Comparison of ENCODE assay signal across 20 cellular contexts in the genomic region with DNA sequence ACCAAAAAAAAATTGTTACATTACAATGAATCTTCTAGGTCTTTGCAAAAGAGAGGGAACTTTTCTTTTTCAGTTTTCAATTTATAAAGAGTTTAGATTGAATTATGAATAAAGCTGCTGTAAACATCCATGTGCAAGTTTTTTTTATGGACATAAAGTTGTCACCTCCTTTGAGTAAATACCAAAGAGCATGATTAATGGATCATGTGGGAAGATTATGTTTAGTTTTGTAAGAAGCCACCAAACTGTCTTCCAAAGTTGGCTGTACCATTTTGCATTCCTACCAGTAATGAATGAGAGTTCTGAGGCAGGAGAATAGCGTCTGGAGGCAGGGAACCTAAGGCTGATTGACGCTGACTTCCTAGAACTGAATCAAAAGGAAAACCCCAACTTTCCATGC. TPM values are rescaled to one million over a fixed set of nuclear protein-coding genes. Genes with fewer than 3 reads are reported as not detected.
DNase-seq lines count a peak whose midpoint lies in the region; FAIRE-seq and TF ChIP-seq lines count a peak whose summit lies in the region.
"Had no signal": no experiment of that assay in that cellular context is flagged by ENCODE, and none has a peak within 500 bp of the region (broad histone marks: within the 10 kb centered on the region; RNA-seq: fewer than 3 reads in every experiment).

No MANE protein-coding gene starts in this region.

- H3K4me1 ChIP-seq in small intestine (ENCODE audit: control insufficient read depth in 2 of 2, insufficient read depth in 1 of 2, low read depth in 1 of 2, low read length in 1 of 2) (peaks cover 0 to 2% of the 10 kb centered on the region in 2 donors), stomach (peaks cover 0 to 39% (median 13%) of the 10 kb centered on the region in 4 donors)

- no peak overlapping the region for H3K27ac Mint-ChIP-seq in activated T-cell treated with anti-CD3 and anti-CD28 coated beads, Interleukin-2, amount 50 U/mL, for 24 hours
- H3K27ac Mint-ChIP-seq: CD14-positive monocyte, HFFc6 had no signal

- no peaks in the 10 kb centered on the region for H3K27me3 ChIP-seq in bronchial epithelial cell (ENCODE audit: control insufficient read depth, insufficient read depth, low read length)
- no peaks in the 10 kb centered on the region for H3K27me3 ChIP-seq in small intestine (ENCODE audit: control insufficient read depth in 2 of 2, insufficient read depth in 2 of 2, low read length in 2 of 2)
- no peaks in the 10 kb centered on the region for H3K27me3 ChIP-seq in stomach
- H3K27me3 ChIP-seq: BLaER1 had no signal

- peak; percentile 23 for FAIRE-seq in H54 (lab: Jason Lieb, UNC)
- FAIRE-seq in bronchial epithelial cell (lab: Jason Lieb, UNC), result no peak
- FAIRE-seq in small intestine (lab: Jason Lieb, UNC), result peak; percentile 61
- FAIRE-seq: A549, GM12878, H1, HTR-8/SVneo had no signal

- DNase-seq in AG10803 (ENCODE audit: low read depth) (peak; percentile 11), H54 (ENCODE audit: insufficient read length, low spot score) (no peak), bronchial epithelial cell (ENCODE audit: low read depth) (peak; percentile 4), small intestine (no peak), NCI-H2171 (lab: John Stamatoyannopoulos, UW) (no peak), stomach (no peak)
- no peak for DNase-seq in activated T-cell treated with anti-CD3 and anti-CD28 coated beads, Interleukin-2, amount 50 U/mL, for 24 hours
- DNase-seq: CD4-positive, alpha-beta memory T cell; DMS153; DMS79; GF-D8; HFFc6; KBM-7 had no signal

- TF ChIP-seq POLR2A in H54 (IDR thresholded peaks at IDR 0.05; ENCODE audit: low read depth, low read length) (no peak), stomach (IDR thresholded peaks at IDR 0.05) (no peak)

- TF ChIP-seq EP300 in stomach (IDR thresholded peaks at IDR 0.05), result no peak

- H3K9me3 ChIP-seq in small intestine (ENCODE audit: control insufficient read depth, low read depth), result no peaks in the 10 kb centered on the region
- H3K9me3 ChIP-seq in stomach, result peaks cover 0 to 5% (median 0%) of the 10 kb centered on the region in 4 donors
- H3K9me3 ChIP-seq: A549 had no signal

- no peak overlapping the region for H3K4me3 Mint-ChIP-seq in activated T-cell treated with anti-CD3 and anti-CD28 coated beads, Interleukin-2, amount 50 U/mL, for 24 hours
- H3K4me3 Mint-ChIP-seq: CD14-positive monocyte, HFFc6 had no signal

- H3K27ac ChIP-seq in small intestine (ENCODE audit: low read depth in 1 of 2, low read length in 1 of 2) (no peak overlapping the region), stomach (no peak overlapping the region)
- H3K27ac ChIP-seq: 22Rv1, A549, BLaER1 had no signal

- no peaks in the 10 kb centered on the region for H3K36me3 ChIP-seq in bronchial epithelial cell (ENCODE audit: control insufficient read depth, insufficient read depth, low read length)
- no peaks in the 10 kb centered on the region for H3K36me3 ChIP-seq in small intestine (ENCODE audit: control insufficient read depth in 2 of 2, insufficient read depth in 2 of 2, low read length in 2 of 2)
- no peaks in the 10 kb centered on the region for H3K36me3 ChIP-seq in stomach

- no peaks in the 10 kb centered on the region for H3K27me3 Mint-ChIP-seq in activated T-cell treated with anti-CD3 and anti-CD28 coated beads, Interleukin-2, amount 50 U/mL, for 24 hours
- H3K27me3 Mint-ChIP-seq: CD4-positive, alpha-beta memory T cell had no signal

- H3K9me3 Mint-ChIP-seq in activated T-cell treated with anti-CD3 and anti-CD28 coated beads, Interleukin-2, amount 50 U/mL, for 24 hours, result peaks cover 25% of the 10 kb centered on the region
- H3K9me3 Mint-ChIP-seq: HFFc6 had no signal

- H3K4me3 ChIP-seq in AG10803 (ENCODE audit: low read length), result no peak overlapping the region
- H3K4me3 ChIP-seq in bronchial epithelial cell (ENCODE audit: low read depth, low read length), result no peak overlapping the region
- no peak overlapping the region for H3K4me3 ChIP-seq in small intestine (ENCODE audit: low read depth in 1 of 2, low read length in 2 of 2)
- no peak overlapping the region for H3K4me3 ChIP-seq in stomach
- H3K4me3 ChIP-seq: A549, BLaER1, GM12878 had no signal

- intact Hi-C loops in stomach (cut with DNase I; ENCODE audit: low total_unique reads), result no loop called here

- peaks cover 68% of the 10 kb centered on the region for H3K36me3 Mint-ChIP-seq in activated T-cell treated with anti-CD3 and anti-CD28 coated beads, Interleukin-2, amount 50 U/mL, for 24 hours (ENCODE audit: low read depth)

- WGBS in small intestine, 3 donors, result 93 to 96% (median 94%) methylated on average over 2 of the region's 2 CpGs
- WGBS in stomach, 5 donors, result 87 to 98% (median 94%) methylated on average over 2 of the region's 2 CpGs

- H3K4me1 Mint-ChIP-seq in activated T-cell treated with anti-CD3 and anti-CD28 coated beads, Interleukin-2, amount 50 U/mL, for 24 hours (ENCODE audit: low read depth), result peaks cover 79% of the 10 kb centered on the region

- TF ChIP-seq CTCF in AG10803 (conservative IDR thresholded peaks at IDR 0.05; ENCODE audit: low read length), result no peak
- TF ChIP-seq CTCF in bronchial epithelial cell (IDR thresholded peaks at IDR 0.05; ENCODE audit: insufficient read depth, low read length, severe bottlenecking), result no peak
- TF ChIP-seq CTCF in stomach (IDR thresholded peaks at IDR 0.05), result no peak

RNA-seq across cellular contexts. Expression of gene LEMD3, which starts 30.2 kb away (rescaled TPM):
- total RNA-seq in bronchial epithelial cell (25.5 and 25.6 TPM in 2 replicates), stomach (100 to 1,000 TPM in 1 of 5 donors, 10 to 100 TPM in 4; 10.5 to 230 (median 31.2) TPM)
- polyA plus RNA-seq in small intestine (1 to 10 TPM; 4.9 to 7.3 (median 6.0) TPM), stomach (1 to 10 TPM; 2.7 to 5.8 (median 3.9) TPM)

Comparison
In these comparisons a context has a peak if more than half of its experiments do, and no peak if none do; other contexts are left out.
1. DNase-seq: peak in AG10803 (single experiment) and bronchial epithelial cell (single experiment); none in H54 (single experiment), small intestine (single experiment), NCI-H2171 (single experiment), stomach (single experiment) and activated T-cell treated with anti-CD3 and anti-CD28 coated beads, Interleukin-2, amount 50 U/mL, for 24 hours (single experiment).